ENCODE assay signal across 8 cellular contexts in genomic region chr1:78839704-78840277, GRCh38.
DNase-seq lines count a peak whose midpoint lies in the region; ATAC-seq, FAIRE-seq and TF ChIP-seq lines count a peak whose summit lies in the region.

No MANE protein-coding gene starts in this region.

- TF ChIP-seq POLR2A in heart left ventricle (IDR thresholded peaks at IDR 0.05) = no peak
- no peak for TF ChIP-seq POLR2A in body of pancreas (IDR thresholded peaks at IDR 0.05)
- TF ChIP-seq POLR2A in HepG2 (IDR thresholded peaks at IDR 0.05; ENCODE audit: insufficient read depth in 1 of 2, low read depth in 2 of 2, low read length in 2 of 2) = no peak
- no peak for TF ChIP-seq POLR2A in vagina (IDR thresholded peaks at IDR 0.05)

- no peaks in the 10 kb centered on the region for H3K27me3 ChIP-seq in heart left ventricle
- H3K27me3 ChIP-seq in right atrium auricular region = no peaks in the 10 kb centered on the region
- no peaks in the 10 kb centered on the region for H3K27me3 ChIP-seq in body of pancreas
- H3K27me3 ChIP-seq in HepG2 (ENCODE audit: control insufficient read depth in 1 of 2, insufficient read depth in 2 of 2, low read length in 2 of 2) = no peaks in the 10 kb centered on the region
- no peaks in the 10 kb centered on the region for H3K27me3 ChIP-seq in vagina

- H3K4me3 ChIP-seq in heart left ventricle (no peak overlapping the region), right atrium auricular region (no peak overlapping the region), body of pancreas (no peak overlapping the region), HepG2 (replicated peaks in 1 of 3; ENCODE audit: insufficient read depth in 1 of 3, low read depth in 2 of 3, low read length in 3 of 3) (no peak overlapping the region), vagina (no peak overlapping the region)

- peaks cover 6% of the 10 kb centered on the region for H3K27me3 Mint-ChIP-seq in activated T-helper 1 cell treated with anti-CD3 and anti-CD28 coated beads, Interleukin-12 subunit alpha, Interleukin-12 subunit beta, Interleukin-2, Interleukin-4 antibody, amounts not matched to agents 30 ng/mL and 10 ng/mL and 1 ng/mL, durations not matched to agents 14 hours and 24 hours and 36 hours (ENCODE audit: insufficient read depth)

- no peak overlapping the region for H3K4me2 ChIP-seq in HepG2 (ENCODE audit: low read depth, low read length)

- intact Hi-C loops in heart left ventricle (cut with DNase I) = loop anchor here (1.0 to 10.0 kb wide), 6 partner anchors 357 to 515 kb away; no protein-coding TSS in a partner anchor
- intact Hi-C loops in body of pancreas (cut with DNase I) = no loop called here
- intact Hi-C loops in HepG2 (cut with micrococcal nuclease; ENCODE audit: unreplicated experiment) = no loop called here
- intact Hi-C loops in vagina (cut with DNase I) = no loop called here
- intact Hi-C loops in activated T-helper 1 cell treated with anti-CD3 and anti-CD28 coated beads, Interleukin-12 subunit alpha, Interleukin-12 subunit beta, Interleukin-2, Interleukin-4 antibody, amounts not matched to agents 30 ng/mL and 10 ng/mL and 1 ng/mL, durations not matched to agents 14 hours and 24 hours and 36 hours (cut with micrococcal nuclease) = loop anchor here (1.0 to 10.0 kb wide), 4 partner anchors 205 to 707 kb away; no protein-coding TSS in a partner anchor

- no peaks in the 10 kb centered on the region for H3K79me2 ChIP-seq in HepG2 (ENCODE audit: insufficient read depth, low read length)

- TF ChIP-seq CTCF in heart left ventricle (IDR thresholded peaks at IDR 0.05) = peak; percentile 44 to 83 (median 70)
- TF ChIP-seq CTCF in right atrium auricular region (IDR thresholded peaks at IDR 0.05) = peak in 1 of 2 donors; percentile 77
- peak in 6 of 7 experiments; percentile 50 to 61 (median 54) for TF ChIP-seq CTCF in body of pancreas (IDR thresholded peaks at IDR 0.05)
- TF ChIP-seq CTCF in HepG2 (CRISPR knock-in tag; IDR thresholded peaks at IDR 0.05) = peak; percentile 54
- TF ChIP-seq CTCF in vagina (IDR thresholded peaks at IDR 0.05) = peak in 2 of 3 experiments; percentile 42

- no peaks in the 10 kb centered on the region for H3K9me3 Mint-ChIP-seq in activated T-helper 1 cell treated with anti-CD3 and anti-CD28 coated beads, Interleukin-12 subunit alpha, Interleukin-12 subunit beta, Interleukin-2, Interleukin-4 antibody, amounts not matched to agents 30 ng/mL and 10 ng/mL and 1 ng/mL, durations not matched to agents 14 hours and 24 hours and 36 hours

- BruUV-seq in HepG2 (replicated peaks; lab: Mats Ljungman, UMichigan) = no TSS peak

- no peaks in the 10 kb centered on the region for H3K9me3 ChIP-seq in heart left ventricle
- H3K9me3 ChIP-seq in right atrium auricular region = no peaks in the 10 kb centered on the region
- no peaks in the 10 kb centered on the region for H3K9me3 ChIP-seq in body of pancreas
- no peaks in the 10 kb centered on the region for H3K9me3 ChIP-seq in HepG2 (ENCODE audit: low read length)
- no peaks in the 10 kb centered on the region for H3K9me3 ChIP-seq in vagina

- H3K36me3 Mint-ChIP-seq in activated T-helper 1 cell treated with anti-CD3 and anti-CD28 coated beads, Interleukin-12 subunit alpha, Interleukin-12 subunit beta, Interleukin-2, Interleukin-4 antibody, amounts not matched to agents 30 ng/mL and 10 ng/mL and 1 ng/mL, durations not matched to agents 14 hours and 24 hours and 36 hours (ENCODE audit: low read depth) = no peaks in the 10 kb centered on the region

- WGBS in heart left ventricle, 4 donors = 37 to 46% (median 40%) methylated on average over 2 of the region's 2 CpGs
- WGBS in body of pancreas, 2 donors = 24 to 28% methylated on average over 2 of the region's 2 CpGs
- WGBS in HepG2 (ENCODE audit: low lambda C conversion rate) = 19% methylated on average over 2 of the region's 2 CpGs

- H3K4me3 Mint-ChIP-seq in activated T-helper 1 cell treated with anti-CD3 and anti-CD28 coated beads, Interleukin-12 subunit alpha, Interleukin-12 subunit beta, Interleukin-2, Interleukin-4 antibody, amounts not matched to agents 30 ng/mL and 10 ng/mL and 1 ng/mL, durations not matched to agents 14 hours and 24 hours and 36 hours = no peak overlapping the region

- CTCF ChIA-PET in HepG2 (lab: Yijun Ruan, JAX; ENCODE audit: low intra/inter-chr PET ratio, low total read pairs) = interaction anchor here (0.9 to 1.4 kb wide), 2 partner anchors 512 to 514 kb away, joined by 3 to 14 read pairs; no protein-coding TSS in a partner anchor

- H3K4me1 ChIP-seq in heart left ventricle (peaks cover 0 to 14% (median 3%) of the 10 kb centered on the region in 12 donors), right atrium auricular region (peaks cover 0 to 13% of the 10 kb centered on the region in 2 donors), body of pancreas (peaks cover 5% of the 10 kb centered on the region), HepG2 (ENCODE audit: insufficient read depth, low read length) (no peaks in the 10 kb centered on the region), vagina (peaks cover 7% of the 10 kb centered on the region)

- no peak overlapping the region for H3K9ac ChIP-seq in HepG2 (ENCODE audit: insufficient read depth, low read depth, low read length)

- TF ChIP-seq EP300 in HepG2 (IDR thresholded peaks at IDR 0.05; ENCODE audit: low read depth in 2 of 2, low read length in 2 of 2) (no peak), HepG2 (CRISPR knock-in tag; IDR thresholded peaks at IDR 0.05; ENCODE audit: borderline replicate concordance) (no peak)

- H3K4me1 Mint-ChIP-seq in activated T-helper 1 cell treated with anti-CD3 and anti-CD28 coated beads, Interleukin-12 subunit alpha, Interleukin-12 subunit beta, Interleukin-2, Interleukin-4 antibody, amounts not matched to agents 30 ng/mL and 10 ng/mL and 1 ng/mL, durations not matched to agents 14 hours and 24 hours and 36 hours (ENCODE audit: low read depth) = peaks cover 12% of the 10 kb centered on the region

- no peak overlapping the region for H3K27ac ChIP-seq in heart left ventricle
- no peak overlapping the region for H3K27ac ChIP-seq in right atrium auricular region
- H3K27ac ChIP-seq in body of pancreas = no peak overlapping the region
- no peak overlapping the region for H3K27ac ChIP-seq in HepG2 (ENCODE audit: extremely low read length, insufficient read depth, low read length)
- no peak overlapping the region for H3K27ac ChIP-seq in vagina

- DNase-seq in heart left ventricle (no peak), right atrium auricular region (ENCODE audit: low spot score) (no peak), NCI-H446 (lab: John Stamatoyannopoulos, UW) (peak; percentile 61 to 84), body of pancreas (peak; percentile 25 to 44 (median 34)), HepG2 (ENCODE audit: low spot score) (peak; percentile 23), vagina (ENCODE audit: extremely low spot score in 2 of 2) (no peak)
- DNase-seq in activated T-helper 1 cell treated with anti-CD3 and anti-CD28 coated beads, Interleukin-12 subunit alpha, Interleukin-12 subunit beta, Interleukin-2, Interleukin-4 antibody, amounts not matched to agents 30 ng/mL and 10 ng/mL and 1 ng/mL, durations not matched to agents 14 hours and 24 hours and 36 hours (ENCODE audit: low spot score) = no peak

- no peak overlapping the region for H3K27ac Mint-ChIP-seq in activated T-helper 1 cell treated with anti-CD3 and anti-CD28 coated beads, Interleukin-12 subunit alpha, Interleukin-12 subunit beta, Interleukin-2, Interleukin-4 antibody, amounts not matched to agents 30 ng/mL and 10 ng/mL and 1 ng/mL, durations not matched to agents 14 hours and 24 hours and 36 hours

- POLR2A ChIA-PET in HepG2 (lab: Yijun Ruan, JAX) = no interaction called here

- no peak overlapping the region for H2AFZ ChIP-seq in HepG2 (ENCODE audit: low read length)

- no peaks in the 10 kb centered on the region for H4K20me1 ChIP-seq in HepG2 (ENCODE audit: insufficient read depth, low read length)

- in situ Hi-C loops in HepG2 (cut with HindIII; ENCODE audit: extremely low pct_ligation_motif_present, low pct_unique_long_range_greater_than_20kb) = loop anchor here (25.0 kb wide), 1 partner anchor 523 kb away; no protein-coding TSS in a partner anchor

- no peak for TF ChIP-seq RAD21 in HepG2 (CRISPR knock-in tag; IDR thresholded peaks at IDR 0.05)

- H3K36me3 ChIP-seq in heart left ventricle (no peaks in the 10 kb centered on the region), right atrium auricular region (no peaks in the 10 kb centered on the region), body of pancreas (replicated peaks in 1 of 2; ENCODE audit: insufficient read depth in 1 of 2, low read depth in 2 of 2) (no peaks in the 10 kb centered on the region), HepG2 (replicated peaks in 1 of 2; ENCODE audit: control insufficient read depth in 1 of 2, insufficient read depth in 2 of 2, low read length in 2 of 2) (no peaks in the 10 kb centered on the region), vagina (no peaks in the 10 kb centered on the region)

- ATAC-seq in heart left ventricle = no peak
- ATAC-seq in HG02623 (IDR thresholded peaks at IDR 0.05; ENCODE audit: unreplicated experiment) = peak; percentile 49
- peak; percentile 42 for ATAC-seq in body of pancreas
- no peak for ATAC-seq in HepG2

- FAIRE-seq in HepG2 (lab: Jason Lieb, UNC) = peak; percentile 48

Comparison
In these comparisons a context has a peak if more than half of its experiments do, and no peak if none do; other contexts are left out.
1. ATAC-seq: peak in HG02623 (single experiment) and body of pancreas (single experiment); none in heart left ventricle (0 of 4) and HepG2 (single experiment).
2. DNase-seq: peak in NCI-H446 (2 of 2), body of pancreas (4 of 4) and HepG2 (single experiment); none in heart left ventricle (0 of 5), right atrium auricular region (single experiment), vagina (0 of 2) and activated T-helper 1 cell treated with anti-CD3 and anti-CD28 coated beads, Interleukin-12 subunit alpha, Interleukin-12 subunit beta, Interleukin-2, Interleukin-4 antibody, amounts not matched to agents 30 ng/mL and 10 ng/mL and 1 ng/mL, durations not matched to agents 14 hours and 24 hours and 36 hours (single experiment).
3. intact Hi-C loops: an anchor here in heart left ventricle (1.0 to 10.0 kb wide) and activated T-helper 1 cell treated with anti-CD3 and anti-CD28 coated beads, Interleukin-12 subunit alpha, Interleukin-12 subunit beta, Interleukin-2, Interleukin-4 antibody, amounts not matched to agents 30 ng/mL and 10 ng/mL and 1 ng/mL, durations not matched to agents 14 hours and 24 hours and 36 hours (1.0 to 10.0 kb wide); none called in body of pancreas, HepG2 and vagina.